In the genomic region with DNA sequence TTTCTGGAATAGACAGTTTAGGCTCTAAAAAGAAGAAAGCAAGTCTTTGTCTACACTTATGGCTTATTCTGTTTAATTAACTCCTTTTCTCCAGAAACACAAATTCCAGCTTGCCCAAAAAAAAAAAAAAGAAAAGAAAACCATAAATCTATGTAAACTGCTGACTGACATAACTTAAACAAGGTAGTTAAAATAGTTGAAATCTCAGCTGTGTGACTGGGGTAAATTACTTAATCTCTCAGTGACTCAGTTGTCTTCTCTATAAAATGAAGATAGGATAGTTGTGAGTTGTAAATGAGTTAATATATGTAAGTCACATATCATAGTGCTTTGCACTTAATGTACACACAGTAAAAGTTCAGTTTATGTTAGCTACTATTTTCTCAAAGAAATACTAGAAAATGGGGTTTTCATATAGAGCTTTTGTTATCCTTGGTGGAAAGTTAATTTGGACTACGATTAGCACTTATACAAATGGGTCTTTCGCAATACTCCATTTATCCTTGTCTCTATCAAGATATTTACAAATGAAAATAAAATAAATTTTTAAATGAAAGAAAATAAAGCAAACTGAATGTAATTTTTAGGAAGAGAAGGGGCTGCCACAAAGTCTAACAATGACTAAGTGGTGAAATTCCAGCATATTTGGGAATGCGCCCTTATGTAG, we compare ENCODE assay signal across 26 cellular contexts.
DNase-seq lines count a peak whose midpoint lies in the region; ATAC-seq, FAIRE-seq and TF ChIP-seq lines count a peak whose summit lies in the region.
"Had no signal": no experiment of that assay in that cellular context is flagged by ENCODE, and none has a peak within 500 bp of the region (broad histone marks: within the 10 kb centered on the region; RNA-seq: fewer than 3 reads in every experiment).

No MANE protein-coding gene starts in this region.

- H2BK20ac ChIP-seq in H1 (ENCODE audit: low read length), result no peak overlapping the region

- TF ChIP-seq EP300 in HepG2 (IDR thresholded peaks at IDR 0.05; ENCODE audit: low read depth in 2 of 2, low read length in 2 of 2) (no peak), HepG2 (CRISPR knock-in tag; IDR thresholded peaks at IDR 0.05; ENCODE audit: borderline replicate concordance) (no peak), Ishikawa (IDR thresholded peaks at IDR 0.05; ENCODE audit: borderline replicate concordance) (no peak), H1 (IDR thresholded peaks at IDR 0.05; ENCODE audit: borderline replicate concordance in 1 of 2, low read depth in 2 of 2, low read length in 2 of 2) (no peak)

- no TSS peak for BruUV-seq in HepG2 (replicated peaks; lab: Mats Ljungman, UMichigan)

- CTCF ChIA-PET in HepG2 (lab: Yijun Ruan, JAX; ENCODE audit: low intra/inter-chr PET ratio, low total read pairs) (no interaction called here), H1 (lab: Charles Lee; ENCODE audit: partially characterized antibody) (interaction anchor here (0.6 to 1.6 kb wide), 3 partner anchors 148 to 263 kb away, joined by 3 to 7 read pairs (median 3); no protein-coding TSS in a partner anchor)

- no peak overlapping the region for H3K4me3 ChIP-seq in HepG2 (replicated peaks in 1 of 3; ENCODE audit: insufficient read depth in 1 of 3, low read depth in 2 of 3, low read length in 3 of 3)
- no peak overlapping the region for H3K4me3 ChIP-seq in right lobe of liver
- H3K4me3 ChIP-seq in H1 (ENCODE audit: extremely low read depth in 1 of 4, insufficient read depth in 2 of 4, low read depth in 3 of 4, low read length in 4 of 4), result no peak overlapping the region
- H3K4me3 ChIP-seq: BLaER1 treated with 17β-estradiol and CSF1 and Interleukin-3, amounts not matched to agents 10 nM and 100 nM; GM23338; HAP-1 had no signal

- H3K36me3 ChIP-seq in HepG2 (replicated peaks in 1 of 2; ENCODE audit: control insufficient read depth in 1 of 2, insufficient read depth in 2 of 2, low read length in 2 of 2), result no peaks in the 10 kb centered on the region
- no peaks in the 10 kb centered on the region for H3K36me3 ChIP-seq in right lobe of liver
- H3K36me3 ChIP-seq in H1 (ENCODE audit: control insufficient read depth in 2 of 4, insufficient read depth in 4 of 4, low read length in 3 of 4), result no peaks in the 10 kb centered on the region
- H3K36me3 ChIP-seq: BE2C, HAP-1 had no signal

- no peaks in the 10 kb centered on the region for H4K20me1 ChIP-seq in HepG2 (ENCODE audit: insufficient read depth, low read length)
- H4K20me1 ChIP-seq in H1 (replicated peaks in 1 of 2; ENCODE audit: control insufficient read depth in 1 of 2, insufficient read depth in 2 of 2, low read length in 2 of 2), result no peaks in the 10 kb centered on the region
- H4K20me1 ChIP-seq: BLaER1 treated with 17β-estradiol and CSF1 and Interleukin-3, amounts not matched to agents 10 nM and 100 nM had no signal

- no peak overlapping the region for H4K8ac ChIP-seq in H1 (ENCODE audit: extremely low read depth, insufficient read depth, low read length)

- H3K56ac ChIP-seq in H1 (replicated peaks; ENCODE audit: insufficient read length, low read depth, low read length), result no peak overlapping the region

- H3K79me2 ChIP-seq in HepG2 (ENCODE audit: insufficient read depth, low read length) (no peaks in the 10 kb centered on the region), H1 (ENCODE audit: control insufficient read depth in 1 of 2, insufficient read depth in 2 of 2, low read length in 2 of 2) (no peaks in the 10 kb centered on the region)

- no peak overlapping the region for H3K27ac ChIP-seq in HepG2 (ENCODE audit: extremely low read length, insufficient read depth, low read length)
- H3K27ac ChIP-seq in right lobe of liver, result no peak overlapping the region
- H3K27ac ChIP-seq in H1 (ENCODE audit: low read depth, low read length), result no peak overlapping the region
- H3K27ac ChIP-seq: 22Rv1; BLaER1 treated with 17β-estradiol and CSF1 and Interleukin-3, amounts not matched to agents 10 nM and 100 nM had no signal

- no peak overlapping the region for H4K91ac ChIP-seq in H1 (replicated peaks; ENCODE audit: insufficient read length, low read length)

- H3K14ac ChIP-seq in H1 (ENCODE audit: insufficient read length), result no peak overlapping the region

- no peak overlapping the region for H4K5ac ChIP-seq in H1 (ENCODE audit: insufficient read length, low read depth, low read length)

- WGBS in HepG2 (ENCODE audit: low lambda C conversion rate), result 98% methylated on average over 3 of the region's 3 CpGs
- WGBS in right lobe of liver (ENCODE audit: insufficient coverage, low coverage, low lambda C conversion rate, missing lambda C conversion rate), result 84% methylated on average over 3 of the region's 3 CpGs
- WGBS in H1 (ENCODE audit: extremely low coverage in 1 of 2, insufficient coverage in 1 of 2, insufficient read length in 1 of 2, insufficient replicate concordance in 2 of 2, low coverage in 1 of 2, low lambda C conversion rate in 2 of 2, missing lambda C conversion rate in 1 of 2), 2 experiments, result 96% methylated on average over 3 of the region's 3 CpGs; no CpG with 5 or more reads in 1 of the 2 experiments

- H3K4ac ChIP-seq in H1 (replicated peaks; ENCODE audit: insufficient read length, low read depth, low read length), result no peak overlapping the region

- in situ Hi-C loops in HepG2 (cut with HindIII; ENCODE audit: extremely low pct_ligation_motif_present, low pct_unique_long_range_greater_than_20kb), result no loop called here

- no peak overlapping the region for H3K23ac ChIP-seq in H1 (ENCODE audit: insufficient read length)

- no peak for TF ChIP-seq CTCF in HepG2 (CRISPR knock-in tag; IDR thresholded peaks at IDR 0.05)
- no peak for TF ChIP-seq CTCF in right lobe of liver (IDR thresholded peaks at IDR 0.05)
- no peak for TF ChIP-seq CTCF in H1 (IDR thresholded peaks at IDR 0.05; ENCODE audit: control extremely low read depth in 1 of 3, insufficient read depth in 1 of 3, low read depth in 1 of 3, low read length in 3 of 3)

- no peaks in the 10 kb centered on the region for H3K23me2 ChIP-seq in H1 (ENCODE audit: low read depth, low read length)

- DNase-seq in HepG2 (ENCODE audit: low spot score), result no peak
- no peak for DNase-seq in right lobe of liver
- DNase-seq in H1 (ENCODE audit: low read depth in 1 of 2, low spot score in 2 of 2), result no peak
- DNase-seq in activated CD4-positive, CD25-positive, alpha-beta regulatory T cell treated with anti-CD3 and anti-CD28 coated beads, Interleukin-2, amount 50 U/mL, for 72 hours, result no peak
- DNase-seq: ACHN; AML-193; BE2C; CD4-positive, alpha-beta T cell; CD8-positive, alpha-beta memory T cell; DMS 273 treated with DMSO at 0.1 percent for 48 hours; DMS79; EL; GF-D8 had no signal

- H3K18ac ChIP-seq in H1 (ENCODE audit: extremely low read depth, low read length), result no peak overlapping the region

- H3K27me3 ChIP-seq in HepG2 (ENCODE audit: control insufficient read depth in 1 of 2, insufficient read depth in 2 of 2, low read length in 2 of 2), result no peaks in the 10 kb centered on the region
- H3K27me3 ChIP-seq in right lobe of liver, result no peaks in the 10 kb centered on the region
- no peaks in the 10 kb centered on the region for H3K27me3 ChIP-seq in H1 (replicated peaks in 1 of 4; ENCODE audit: control insufficient read depth in 3 of 4, extremely low read depth in 1 of 4, insufficient read depth in 3 of 4, low read length in 3 of 4)
- H3K27me3 ChIP-seq: BE2C; BLaER1 treated with 17β-estradiol and CSF1 and Interleukin-3, amounts not matched to agents 10 nM and 100 nM had no signal

- intact Hi-C loops in HepG2 (cut with micrococcal nuclease; ENCODE audit: unreplicated experiment) (no loop called here), right lobe of liver (cut with DNase I) (no loop called here)

- H2BK12ac ChIP-seq in H1 (ENCODE audit: low read depth, low read length), result no peak overlapping the region

- no peak overlapping the region for H3K9ac ChIP-seq in HepG2 (ENCODE audit: insufficient read depth, low read depth, low read length)
- H3K9ac ChIP-seq in H1 (replicated peaks in 1 of 4; ENCODE audit: extremely low read depth in 1 of 4, low read depth in 3 of 4, low read length in 3 of 4), result no peak overlapping the region
- H3K9ac ChIP-seq: BLaER1 treated with 17β-estradiol and CSF1 and Interleukin-3, amounts not matched to agents 10 nM and 100 nM had no signal

- H2AK5ac ChIP-seq in H1 (ENCODE audit: low read depth, low read length), result no peak overlapping the region

- H3K4me2 ChIP-seq in HepG2 (ENCODE audit: low read depth, low read length) (no peak overlapping the region), H1 (ENCODE audit: insufficient read depth in 1 of 2, low read depth in 2 of 2, low read length in 2 of 2) (no peak overlapping the region)
- H3K4me2 ChIP-seq: BLaER1 treated with 17β-estradiol and CSF1 and Interleukin-3, amounts not matched to agents 10 nM and 100 nM; GM23338 had no signal

- POLR2A ChIA-PET in HepG2 (lab: Yijun Ruan, JAX) (no interaction called here), H1 (lab: Charles Lee; ENCODE audit: partially characterized antibody) (no interaction called here)

- no peak overlapping the region for H2BK120ac ChIP-seq in H1 (replicated peaks; ENCODE audit: low read depth, low read length)

- no peak overlapping the region for H2BK5ac ChIP-seq in H1 (ENCODE audit: low read depth, low read length)

- ATAC-seq in HepG2 (no peak), right lobe of liver (no peak), GM19035 (IDR thresholded peaks at IDR 0.05; ENCODE audit: unreplicated experiment) (no peak), HG03097 (IDR thresholded peaks at IDR 0.05; ENCODE audit: low FRiP score, unreplicated experiment) (no peak), GM19452 (IDR thresholded peaks at IDR 0.05; ENCODE audit: unreplicated experiment) (no peak)
- ATAC-seq: GM23338 had no signal

- FAIRE-seq in HepG2 (lab: Jason Lieb, UNC) (no peak), H1 (lab: Jason Lieb, UNC) (no peak)
- FAIRE-seq: A204.1, D721Med, GM12891, GM18507, GM19239 had no signal

- no peak for TF ChIP-seq POLR2A in HepG2 (IDR thresholded peaks at IDR 0.05; ENCODE audit: insufficient read depth in 1 of 2, low read depth in 2 of 2, low read length in 2 of 2)
- TF ChIP-seq POLR2A in right lobe of liver (IDR thresholded peaks at IDR 0.05), result no peak
- TF ChIP-seq POLR2A in H1 (IDR thresholded peaks at IDR 0.05; ENCODE audit: control extremely low read depth in 1 of 2, low read depth in 2 of 2, low read length in 2 of 2), result no peak

- H3K79me1 ChIP-seq in H1 (ENCODE audit: low read depth, low read length), result no peaks in the 10 kb centered on the region

- no peaks in the 10 kb centered on the region for H3K4me1 ChIP-seq in HepG2 (ENCODE audit: insufficient read depth, low read length)
- peaks cover 0 to 2% (median 0%) of the 10 kb centered on the region in 4 donors for H3K4me1 ChIP-seq in right lobe of liver
- no peaks in the 10 kb centered on the region for H3K4me1 ChIP-seq in H1 (replicated peaks in 1 of 4; ENCODE audit: control insufficient read depth in 3 of 4, insufficient read depth in 4 of 4, low read length in 3 of 4)
- H3K4me1 ChIP-seq: BE2C, HAP-1 had no signal

- H2BK15ac ChIP-seq in H1 (ENCODE audit: low read length), result no peak overlapping the region

- H3K9me3 ChIP-seq in HepG2 (ENCODE audit: low read length), result no peaks in the 10 kb centered on the region
- H3K9me3 ChIP-seq in right lobe of liver, result no peaks in the 10 kb centered on the region
- no peaks in the 10 kb centered on the region for H3K9me3 ChIP-seq in H1 (ENCODE audit: insufficient read depth in 2 of 2, low read depth in 1 of 2, low read length in 1 of 2)
- H3K9me3 ChIP-seq: BE2C; BLaER1 treated with 17β-estradiol and CSF1 and Interleukin-3, amounts not matched to agents 10 nM and 100 nM; HAP-1 had no signal

- no peak overlapping the region for H2AFZ ChIP-seq in HepG2 (ENCODE audit: low read length)
- no peak overlapping the region for H2AFZ ChIP-seq in H1 (ENCODE audit: low read length)
- H2AFZ ChIP-seq: GM23338 had no signal

- TF ChIP-seq RAD21 in HepG2 (CRISPR knock-in tag; IDR thresholded peaks at IDR 0.05), result no peak
- TF ChIP-seq RAD21 in Ishikawa (IDR thresholded peaks at IDR 0.05; ENCODE audit: low read depth), result no peak
- TF ChIP-seq RAD21 in H1 (IDR thresholded peaks at IDR 0.05 in 1 of 2, conservative IDR thresholded peaks at IDR 0.05 in 1 of 2; ENCODE audit: low read depth in 2 of 2, low read length in 2 of 2), result no peak
